Comparison of ENCODE assay signal across 1 cellular context in the genomic region with DNA sequence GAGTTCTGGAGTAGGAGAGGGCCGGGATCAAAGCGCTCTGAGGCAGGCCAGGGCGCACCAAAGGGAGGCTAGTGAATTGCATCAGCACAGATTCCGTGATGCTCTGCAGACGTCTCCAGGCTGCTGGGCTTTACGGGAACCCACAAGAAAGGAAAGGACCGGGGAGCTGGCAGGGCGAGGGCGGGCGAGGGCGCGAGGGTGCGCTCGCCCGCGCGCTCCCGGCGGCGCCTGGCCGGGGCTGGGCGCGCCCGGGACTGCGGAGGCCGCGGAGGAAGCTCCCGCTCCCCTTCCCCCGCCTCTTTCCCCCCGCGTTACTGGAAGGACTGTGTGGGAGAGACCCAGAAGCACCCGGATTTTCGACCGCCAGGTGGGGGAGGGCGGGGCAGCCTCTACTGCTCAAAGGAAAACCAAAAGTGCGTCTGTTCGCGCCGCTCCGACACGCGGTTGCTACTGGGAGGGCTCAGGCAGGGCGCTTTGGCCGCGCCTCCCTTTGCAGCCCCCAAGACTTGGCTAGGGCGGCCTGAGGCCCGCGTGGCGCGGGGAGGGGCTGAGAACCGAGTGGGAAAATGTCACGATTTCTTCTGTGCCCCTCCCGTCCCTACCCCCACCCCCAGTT.
A peak's percentile ranks its signal among the peaks of the same experiment; 100 is the strongest.
TF ChIP-seq lines count a peak whose summit lies in the region.

No MANE protein-coding gene starts in this region.

TF ChIP-seq in Ishikawa, 13 proteins besides CTCF, POLR2A, EP300 and RAD21 (continued from another document):
- TF ChIP-seq, protein P1, sequence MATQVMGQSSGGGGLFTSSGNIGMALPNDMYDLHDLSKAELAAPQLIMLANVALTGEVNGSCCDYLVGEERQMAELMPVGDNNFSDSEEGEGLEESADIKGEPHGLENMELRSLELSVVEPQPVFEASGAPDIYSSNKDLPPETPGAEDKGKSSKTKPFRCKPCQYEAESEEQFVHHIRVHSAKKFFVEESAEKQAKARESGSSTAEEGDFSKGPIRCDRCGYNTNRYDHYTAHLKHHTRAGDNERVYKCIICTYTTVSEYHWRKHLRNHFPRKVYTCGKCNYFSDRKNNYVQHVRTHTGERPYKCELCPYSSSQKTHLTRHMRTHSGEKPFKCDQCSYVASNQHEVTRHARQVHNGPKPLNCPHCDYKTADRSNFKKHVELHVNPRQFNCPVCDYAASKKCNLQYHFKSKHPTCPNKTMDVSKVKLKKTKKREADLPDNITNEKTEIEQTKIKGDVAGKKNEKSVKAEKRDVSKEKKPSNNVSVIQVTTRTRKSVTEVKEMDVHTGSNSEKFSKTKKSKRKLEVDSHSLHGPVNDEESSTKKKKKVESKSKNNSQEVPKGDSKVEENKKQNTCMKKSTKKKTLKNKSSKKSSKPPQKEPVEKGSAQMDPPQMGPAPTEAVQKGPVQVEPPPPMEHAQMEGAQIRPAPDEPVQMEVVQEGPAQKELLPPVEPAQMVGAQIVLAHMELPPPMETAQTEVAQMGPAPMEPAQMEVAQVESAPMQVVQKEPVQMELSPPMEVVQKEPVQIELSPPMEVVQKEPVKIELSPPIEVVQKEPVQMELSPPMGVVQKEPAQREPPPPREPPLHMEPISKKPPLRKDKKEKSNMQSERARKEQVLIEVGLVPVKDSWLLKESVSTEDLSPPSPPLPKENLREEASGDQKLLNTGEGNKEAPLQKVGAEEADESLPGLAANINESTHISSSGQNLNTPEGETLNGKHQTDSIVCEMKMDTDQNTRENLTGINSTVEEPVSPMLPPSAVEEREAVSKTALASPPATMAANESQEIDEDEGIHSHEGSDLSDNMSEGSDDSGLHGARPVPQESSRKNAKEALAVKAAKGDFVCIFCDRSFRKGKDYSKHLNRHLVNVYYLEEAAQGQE (IDR thresholded peaks at IDR 0.05; ENCODE audit: low read depth), result no peak
- TF ChIP-seq, protein P2, sequence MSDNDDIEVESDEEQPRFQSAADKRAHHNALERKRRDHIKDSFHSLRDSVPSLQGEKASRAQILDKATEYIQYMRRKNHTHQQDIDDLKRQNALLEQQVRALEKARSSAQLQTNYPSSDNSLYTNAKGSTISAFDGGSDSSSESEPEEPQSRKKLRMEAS (IDR thresholded peaks at IDR 0.05), result peak; percentile 70
- no peak for TF ChIP-seq YY1 (IDR thresholded peaks at IDR 0.05; ENCODE audit: low read depth)
- no peak for TF ChIP-seq FOXM1 (IDR thresholded peaks at IDR 0.05; ENCODE audit: borderline replicate concordance, low read depth)
- no peak for TF ChIP-seq TAF1 (IDR thresholded peaks at IDR 0.05; ENCODE audit: low read depth)
- TF ChIP-seq TCF12 (IDR thresholded peaks at IDR 0.05; ENCODE audit: low read depth), result no peak
- TF ChIP-seq CEBPB (IDR thresholded peaks at IDR 0.05), result no peak
- no peak for TF ChIP-seq EGR1 (IDR thresholded peaks at IDR 0.05)
TF ChIP-seq in Ishikawa: peak in this region for 3.
